In genomic region chr14:70808402-70809237, GRCh38 we compare ENCODE assay signal across 8 cellular contexts. TPM values are rescaled to one million over a fixed set of nuclear protein-coding genes. Genes with fewer than 3 reads are reported as not detected.
DNase-seq lines count a peak whose midpoint lies in the region; ATAC-seq and TF ChIP-seq lines count a peak whose summit lies in the region.

No MANE protein-coding gene starts in this region.

- H3K79me2 ChIP-seq in mammary epithelial cell (ENCODE audit: insufficient read depth, low read length), result peaks cover 95% of the 10 kb centered on the region

- TF ChIP-seq POLR2A in lower leg skin (IDR thresholded peaks at IDR 0.05) (no peak), erythroblast (IDR thresholded peaks at IDR 0.05; ENCODE audit: low read length) (no peak)

- peak overlapping the region; percentile 63 for H3K27ac ChIP-seq in mammary epithelial cell (ENCODE audit: insufficient read depth, low read depth, low read length)

- H3K4me1 ChIP-seq in BE2C (no peaks in the 10 kb centered on the region), mammary epithelial cell (ENCODE audit: insufficient read depth, low read length) (peaks cover 21% of the 10 kb centered on the region)

- in situ Hi-C loops in mammary epithelial cell (cut with MboI; ENCODE audit: low sequenced_read_pairs in 2 of 2), result no loop called here

- H3K27me3 Mint-ChIP-seq in stimulated activated memory B cell treated with anti-CD40 and anti-IgM and Interleukin-4, amounts not matched to agents 10 μg/mL and 1 μg/mL and 100 μg/mL, for 72 hours, result no peaks in the 10 kb centered on the region

- peaks cover 3% of the 10 kb centered on the region for H4K20me1 ChIP-seq in mammary epithelial cell (ENCODE audit: insufficient read depth, low read length)

- peak overlapping the region; percentile 81 for H3K27ac Mint-ChIP-seq in stimulated activated memory B cell treated with anti-CD40 and anti-IgM and Interleukin-4, amounts not matched to agents 10 μg/mL and 1 μg/mL and 100 μg/mL, for 72 hours

- DNase-seq in BE2C, result peak; percentile 36
- DNase-seq in T1000 (lab: John Stamatoyannopoulos, UW), result peak; percentile 56
- DNase-seq in mammary epithelial cell, result peak; percentile 63
- DNase-seq in lower leg skin (ENCODE audit: low spot score in 2 of 2), result peak in 1 of 2 donors; percentile 86
- DNase-seq in erythroblast (lab: John Stamatoyannopoulos, UW), result no peak

- no peaks in the 10 kb centered on the region for H3K36me3 Mint-ChIP-seq in stimulated activated memory B cell treated with anti-CD40 and anti-IgM and Interleukin-4, amounts not matched to agents 10 μg/mL and 1 μg/mL and 100 μg/mL, for 72 hours

- peak; percentile 9 for ATAC-seq in GM19467 (IDR thresholded peaks at IDR 0.05; ENCODE audit: unreplicated experiment)
- ATAC-seq in HG03520 (IDR thresholded peaks at IDR 0.05; ENCODE audit: unreplicated experiment), result peak; percentile 13
- peak; percentile 31 for ATAC-seq in stimulated activated memory B cell treated with anti-CD40 and anti-IgM and Interleukin-4, amounts not matched to agents 10 μg/mL and 1 μg/mL and 100 μg/mL, for 72 hours

- H3K4me1 Mint-ChIP-seq in stimulated activated memory B cell treated with anti-CD40 and anti-IgM and Interleukin-4, amounts not matched to agents 10 μg/mL and 1 μg/mL and 100 μg/mL, for 72 hours, result peaks cover 34% of the 10 kb centered on the region

- H3K4me3 ChIP-seq in BE2C (ENCODE audit: low read depth, low read length) (peak overlapping the region; percentile 54), mammary epithelial cell (replicated peaks in 1 of 3; ENCODE audit: insufficient read depth in 1 of 3, low read depth in 2 of 3, low read length in 3 of 3) (peak overlapping the region; percentile 66 to 93 (median 88)), lower leg skin (ENCODE audit: low read depth, poor library complexity, severe bottlenecking) (peak overlapping the region; percentile 37)

- peaks cover 26% of the 10 kb centered on the region for H3K27me3 ChIP-seq in BE2C
- H3K27me3 ChIP-seq in mammary epithelial cell (ENCODE audit: insufficient read depth, low read length), result no peaks in the 10 kb centered on the region

- no TSS peak for BruUV-seq in mammary epithelial cell (replicated peaks; lab: Mats Ljungman, UMichigan)

- CTCF ChIA-PET in mammary epithelial cell (lab: Charles Lee; ENCODE audit: low non-redundant PET), result interaction anchor here (0.6 to 1.3 kb wide), 2 partner anchors 9 to 928 kb away, joined by 3 to 18 read pairs; no protein-coding TSS in a partner anchor

- TF ChIP-seq CTCF in BE2C (IDR thresholded peaks at IDR 0.05; ENCODE audit: low read depth, low read length), result no peak
- no peak for TF ChIP-seq CTCF in mammary epithelial cell (conservative IDR thresholded peaks at IDR 0.05 in 1 of 2, IDR thresholded peaks at IDR 0.05 in 1 of 2; ENCODE audit: extremely low read depth in 1 of 2, insufficient read depth in 1 of 2, low read depth in 1 of 2, low read length in 2 of 2)
- no peak for TF ChIP-seq CTCF in lower leg skin (IDR thresholded peaks at IDR 0.05)

- dilution Hi-C loops in mammary epithelial cell (cut with HindIII; ENCODE audit: low sequenced_read_pairs), result no loop called here

- no peak overlapping the region for H3K4me3 Mint-ChIP-seq in stimulated activated memory B cell treated with anti-CD40 and anti-IgM and Interleukin-4, amounts not matched to agents 10 μg/mL and 1 μg/mL and 100 μg/mL, for 72 hours

- intact Hi-C loops in mammary epithelial cell (cut with micrococcal nuclease) (loop anchor here (1.0 to 5.0 kb wide), 5 partner anchors 23 to 186 kb away; partner anchors contain the start of gene TTC9), lower leg skin (cut with DNase I; ENCODE audit: low total_unique reads) (loop anchor here (10.0 kb wide), 1 partner anchor 194 kb away; no protein-coding TSS in a partner anchor)

- H3K4me2 ChIP-seq in mammary epithelial cell (ENCODE audit: insufficient read depth, low read depth, low read length), result peak overlapping the region; percentile 91

- WGBS in mammary epithelial cell (ENCODE audit: low coverage, missing lambda C conversion rate), result 0% methylated on average over 8 of the region's 78 CpGs
- 1% methylated on average over 43 to 65 of the region's 78 CpGs for WGBS in lower leg skin, 2 donors

- H3K36me3 ChIP-seq in BE2C, result no peaks in the 10 kb centered on the region
- H3K36me3 ChIP-seq in mammary epithelial cell (ENCODE audit: insufficient read depth, low read length), result no peaks in the 10 kb centered on the region

- H3K9me3 Mint-ChIP-seq in stimulated activated memory B cell treated with anti-CD40 and anti-IgM and Interleukin-4, amounts not matched to agents 10 μg/mL and 1 μg/mL and 100 μg/mL, for 72 hours, result peaks cover 2% of the 10 kb centered on the region

- H3K9me3 ChIP-seq in BE2C (no peaks in the 10 kb centered on the region), mammary epithelial cell (replicated peaks; ENCODE audit: insufficient read depth, low read length) (no peaks in the 10 kb centered on the region)

- H3K9ac ChIP-seq in mammary epithelial cell (ENCODE audit: insufficient read depth, low read length), result peak overlapping the region; percentile 74

- peak overlapping the region; percentile 28 for H2AFZ ChIP-seq in mammary epithelial cell (ENCODE audit: low read depth, low read length)

RNA-seq across cellular contexts. Expression of gene MAP3K9, which starts 0.7 kb away (rescaled TPM):
- polyA plus RNA-seq in BE2C (2012; ENCODE audit: insufficient read depth, insufficient read length, low read depth), result 0.28 TPM
- total RNA-seq in mammary epithelial cell (10 to 100 TPM; 24.3 to 38.9 TPM), lower leg skin (10 to 100 TPM; 18.3 to 23.9 (median 20.7) TPM)
- 17.6 TPM for polyA plus RNA-seq in mammary epithelial cell
- polyA minus RNA-seq in mammary epithelial cell, result 67.4 TPM

Comparison
In these comparisons a context has a peak if more than half of its experiments do, and no peak if none do; other contexts are left out.
1. DNase-seq: peak in BE2C (single experiment), T1000 (single experiment) and mammary epithelial cell (single experiment); none in erythroblast (0 of 2).
2. H3K4me3 ChIP-seq: peak in every context shown above with its lines; median percentile 88 in mammary epithelial cell; 54 in BE2C; 37 in lower leg skin.
3. Peak in every context shown above with its lines, with median percentiles within 50 percentile points of each other: ATAC-seq.